ENCODE assay signal across 7 cellular contexts in genomic region chr19:18322318-18322758, GRCh38. TPM values are rescaled to one million over a fixed set of nuclear protein-coding genes. Genes with fewer than 3 reads are reported as not detected.
DNase-seq lines count a peak whose midpoint lies in the region; FAIRE-seq and TF ChIP-seq lines count a peak whose summit lies in the region.

No MANE protein-coding gene starts in this region.

- H3K36me3 Mint-ChIP-seq in type B pancreatic cell, result peaks cover 5% of the 10 kb centered on the region

- CTCF ChIA-PET in SK-N-SH (lab: Yijun Ruan, JAX), result interaction anchor here (0.6 to 4.3 kb wide), 24 partner anchors 10 to 390 kb away, joined by 3 to 123 read pairs (median 4); partner anchors contain the start of genes CCDC124, JUND and SSBP4

- DNase-seq in G401 (ENCODE audit: low spot score), result peak; percentile 30
- DNase-seq in HTR-8/SVneo (ENCODE audit: insufficient read length, low spot score), result peak; percentile 61
- DNase-seq in SK-N-SH, result peak; percentile 73
- DNase-seq in type B pancreatic cell (ENCODE audit: extremely low spot score, unreplicated experiment), result no peak
- DNase-seq in medulla oblongata (ENCODE audit: extremely low spot score), result no peak

- H3K4me1 Mint-ChIP-seq in type B pancreatic cell (ENCODE audit: unreplicated experiment), result peaks cover 38% of the 10 kb centered on the region

- H3K36me3 ChIP-seq in SK-N-SH (replicated peaks in 1 of 2; ENCODE audit: control insufficient read depth in 1 of 2, insufficient read depth in 2 of 2, low read length in 1 of 2), result no peaks in the 10 kb centered on the region
- H3K36me3 ChIP-seq in ectodermal cell (ENCODE audit: control insufficient read depth, insufficient read depth, low read length), result no peaks in the 10 kb centered on the region
- peaks cover 22% of the 10 kb centered on the region for H3K36me3 ChIP-seq in mesodermal cell (ENCODE audit: control insufficient read depth, insufficient read depth, low read length)

- H3K9me3 ChIP-seq in SK-N-SH (no peaks in the 10 kb centered on the region), ectodermal cell (ENCODE audit: control insufficient read depth, low read length) (no peaks in the 10 kb centered on the region), mesodermal cell (ENCODE audit: control insufficient read depth, low read length) (no peaks in the 10 kb centered on the region)

- peak overlapping the region; percentile 88 for H3K4me3 Mint-ChIP-seq in type B pancreatic cell

- peak; percentile 54 for TF ChIP-seq RAD21 in SK-N-SH (IDR thresholded peaks at IDR 0.05; ENCODE audit: low read length)

- H3K27ac Mint-ChIP-seq in type B pancreatic cell, result peak overlapping the region; percentile 96

- no peaks in the 10 kb centered on the region for H3K9me2 ChIP-seq in SK-N-SH

- in situ Hi-C loops in G401 (cut with HindIII; ENCODE audit: low sequenced_read_pairs), result no loop called here

- peak overlapping the region; percentile 88 for H3K4me2 ChIP-seq in SK-N-SH

- peak overlapping the region; percentile 76 to 87 for H3K27ac ChIP-seq in SK-N-SH (ENCODE audit: low read depth in 2 of 2, low read length in 1 of 2)
- peak overlapping the region; percentile 60 for H3K27ac ChIP-seq in ectodermal cell (ENCODE audit: insufficient read depth, low read depth, low read length, poor library complexity, severe bottlenecking)
- peak overlapping the region; percentile 86 for H3K27ac ChIP-seq in mesodermal cell (ENCODE audit: low read depth, low read length, severe bottlenecking)

- H3K4me3 ChIP-seq in SK-N-SH (ENCODE audit: low read depth in 2 of 2, low read length in 1 of 2), result peak overlapping the region; percentile 72 to 89
- H3K4me3 ChIP-seq in ectodermal cell (ENCODE audit: insufficient read depth, low read depth, low read length), result peak overlapping the region; percentile 87
- H3K4me3 ChIP-seq in mesodermal cell (ENCODE audit: extremely low read depth, insufficient read depth, low read length, poor library complexity, severe bottlenecking), result peak overlapping the region; percentile 68

- POLR2A ChIA-PET in SK-N-SH (lab: Yijun Ruan, JAX), result interaction anchor here (0.6 to 3.8 kb wide), 11 partner anchors 12 to 106 kb away, joined by 3 to 97 read pairs (median 5); partner anchors contain the start of genes IQCN and JUND

- WGBS in SK-N-SH (ENCODE audit: low lambda C conversion rate), result 6% methylated on average over 7 of the region's 7 CpGs
- WGBS in ectodermal cell, 2 experiments, result 6 to 8% methylated on average over 7 of the region's 7 CpGs
- 2 to 10% methylated on average over 6 to 7 of the region's 7 CpGs for WGBS in mesodermal cell (ENCODE audit: insufficient coverage in 2 of 2), 2 experiments

- H3K27me3 ChIP-seq in SK-N-SH (ENCODE audit: insufficient read depth) (no peaks in the 10 kb centered on the region), ectodermal cell (ENCODE audit: control insufficient read depth, insufficient read depth, low read length, poor library complexity, severe bottlenecking) (no peaks in the 10 kb centered on the region)

- H3K79me2 ChIP-seq in SK-N-SH (ENCODE audit: insufficient read depth), result peaks cover 55% of the 10 kb centered on the region

- H3F3A ChIP-seq in SK-N-SH (replicated peaks; ENCODE audit: insufficient read depth), result peaks cover 15% of the 10 kb centered on the region

- H3K4me1 ChIP-seq in SK-N-SH (ENCODE audit: control insufficient read depth in 1 of 2, insufficient read depth in 2 of 2, low read depth in 1 of 2, low read length in 1 of 2) (peaks cover 19 to 32% of the 10 kb centered on the region in 2 experiments; a peak in 3 of 4 replicates), ectodermal cell (ENCODE audit: control insufficient read depth, insufficient read depth, low read length) (peaks cover 17% of the 10 kb centered on the region), mesodermal cell (ENCODE audit: control insufficient read depth, insufficient read depth, low read length, poor library complexity, severe bottlenecking) (peaks cover 24% of the 10 kb centered on the region)

- H4K20me1 ChIP-seq in SK-N-SH (ENCODE audit: insufficient read depth), result no peaks in the 10 kb centered on the region

- peak overlapping the region; percentile 91 for H3K9ac ChIP-seq in SK-N-SH

- H3K9me3 Mint-ChIP-seq in type B pancreatic cell, result no peaks in the 10 kb centered on the region

- H3K27me3 Mint-ChIP-seq in type B pancreatic cell, result no peaks in the 10 kb centered on the region

- peak; percentile 33 for TF ChIP-seq CTCF in SK-N-SH (IDR thresholded peaks at IDR 0.05)
- no peak for TF ChIP-seq CTCF in type B pancreatic cell (conservative IDR thresholded peaks at IDR 0.05)

- H2AFZ ChIP-seq in SK-N-SH (ENCODE audit: low read depth), result peak overlapping the region; percentile 62; the same call in 1 of the 2 replicates

- TF ChIP-seq EP300 in SK-N-SH (IDR thresholded peaks at IDR 0.05; ENCODE audit: borderline replicate concordance in 1 of 2, low read depth in 1 of 2, low read length in 1 of 2), result no peak

- no peak for FAIRE-seq in HTR-8/SVneo (lab: Jason Lieb, UNC)

TF ChIP-seq in SK-N-SH, 30 proteins besides CTCF, POLR2A, EP300 and RAD21:
- TF ChIP-seq CHD2 (IDR thresholded peaks at IDR 0.05; ENCODE audit: low read length, partially characterized antibody) (no peak), SIN3A (IDR thresholded peaks at IDR 0.05; ENCODE audit: borderline replicate concordance, low read depth, low read length) (no peak), SMC3 (IDR thresholded peaks at IDR 0.05; ENCODE audit: low read depth, low read length) (peak; percentile 45; the same call in 1 of the 2 replicates)

RNA-seq across cellular contexts. Expression of gene LSM4, which starts 0.5 kb away (rescaled TPM):
- 539 and 749 TPM in 2 replicates for total RNA-seq in G401 (2014; rRNA removed; shearing (Covaris generic))
- polyA plus RNA-seq in SK-N-SH (2012; rRNA removed), result 235 and 277 TPM in 2 replicates
- 193 and 249 TPM in 2 replicates for polyA plus RNA-seq in SK-N-SH (2012; cell fraction: cytosol; rRNA removed)
- 104 and 192 TPM in 2 replicates for polyA plus RNA-seq in SK-N-SH (2012; cell fraction: nucleus; rRNA removed)
- 376 TPM for polyA plus RNA-seq in ectodermal cell (2013, experiment 1 of 4)
- 333 TPM for polyA plus RNA-seq in ectodermal cell (2013, experiment 2 of 4)
- polyA plus RNA-seq in ectodermal cell (2013, experiment 3 of 4), result 281 TPM
- 315 TPM for polyA plus RNA-seq in ectodermal cell (2013, experiment 4 of 4)
- polyA plus RNA-seq in mesodermal cell (2013, experiment 1 of 2), result 196 TPM
- polyA plus RNA-seq in mesodermal cell (2013, experiment 2 of 2), result 181 TPM
- total RNA-seq in type B pancreatic cell (ENCODE audit: low replicate concordance), result 196 and 223 TPM in 2 replicates

RNA-seq across cellular contexts. Expression of gene PGPEP1, which starts 18.1 kb away (rescaled TPM):
- 6.5 and 14.1 TPM in 2 replicates for total RNA-seq in G401 (2014; rRNA removed; shearing (Covaris generic))
- 13.8 and 13.9 TPM in 2 replicates for polyA plus RNA-seq in SK-N-SH (2012; rRNA removed)
- 6.6 and 6.9 TPM in 2 replicates for polyA plus RNA-seq in SK-N-SH (2012; cell fraction: cytosol; rRNA removed)
- polyA plus RNA-seq in SK-N-SH (2012; cell fraction: nucleus; rRNA removed), result 29.5 and 30.2 TPM in 2 replicates
- polyA plus RNA-seq in ectodermal cell (2013, experiment 1 of 4), result 4.6 TPM
- 7.8 TPM for polyA plus RNA-seq in ectodermal cell (2013, experiment 2 of 4)
- 4.3 TPM for polyA plus RNA-seq in ectodermal cell (2013, experiment 3 of 4)
- polyA plus RNA-seq in ectodermal cell (2013, experiment 4 of 4), result 3.7 TPM
- 12.9 TPM for polyA plus RNA-seq in mesodermal cell (2013, experiment 1 of 2)
- 9.9 TPM for polyA plus RNA-seq in mesodermal cell (2013, experiment 2 of 2)
- total RNA-seq in type B pancreatic cell (ENCODE audit: low replicate concordance), result 28.8 and 46.7 TPM in 2 replicates

RNA-seq across cellular contexts. Expression of gene JUND, which starts 40.9 kb away (rescaled TPM):
- 263 and 286 TPM in 2 replicates for total RNA-seq in G401 (2014; rRNA removed; shearing (Covaris generic))
- polyA plus RNA-seq in SK-N-SH (2012; rRNA removed), result 92.5 and 115 TPM in 2 replicates
- 55.4 and 101 TPM in 2 replicates for polyA plus RNA-seq in SK-N-SH (2012; cell fraction: cytosol; rRNA removed)
- polyA plus RNA-seq in SK-N-SH (2012; cell fraction: nucleus; rRNA removed), result 125 and 131 TPM in 2 replicates
- polyA plus RNA-seq in ectodermal cell (2013, experiment 1 of 4), result 85.6 TPM
- 88.4 TPM for polyA plus RNA-seq in ectodermal cell (2013, experiment 2 of 4)
- 108 TPM for polyA plus RNA-seq in ectodermal cell (2013, experiment 3 of 4)
- polyA plus RNA-seq in ectodermal cell (2013, experiment 4 of 4), result 123 TPM
- polyA plus RNA-seq in mesodermal cell (2013, experiment 1 of 2), result 239 TPM
- 198 TPM for polyA plus RNA-seq in mesodermal cell (2013, experiment 2 of 2)
- total RNA-seq in type B pancreatic cell (ENCODE audit: low replicate concordance), result 126 and 232 TPM in 2 replicates

RNA-seq across cellular contexts. Expression of gene IQCN, which starts 48.1 kb away (rescaled TPM):
- total RNA-seq in G401 (2014; rRNA removed; shearing (Covaris generic)), result 0.37 and 0.47 TPM in 2 replicates
- 1.9 and 2.5 TPM in 2 replicates for polyA plus RNA-seq in SK-N-SH (2012; rRNA removed)
- 0.19 and 0.41 TPM in 2 replicates for polyA plus RNA-seq in SK-N-SH (2012; cell fraction: cytosol; rRNA removed)
- polyA plus RNA-seq in SK-N-SH (2012; cell fraction: nucleus; rRNA removed), result 16.0 and 19.5 TPM in 2 replicates
- 2.6 TPM for polyA plus RNA-seq in ectodermal cell (2013, experiment 1 of 4)
- 3.3 TPM for polyA plus RNA-seq in ectodermal cell (2013, experiment 2 of 4)
- 1.8 TPM for polyA plus RNA-seq in ectodermal cell (2013, experiment 3 of 4)
- polyA plus RNA-seq in ectodermal cell (2013, experiment 4 of 4), result 2.1 TPM
- 1.3 TPM for polyA plus RNA-seq in mesodermal cell (2013, experiment 1 of 2)
- polyA plus RNA-seq in mesodermal cell (2013, experiment 2 of 2), result 1.4 TPM
- total RNA-seq in type B pancreatic cell (ENCODE audit: low replicate concordance), result 7.8 and 10.2 TPM in 2 replicates

Comparison
In these comparisons a context has a peak if more than half of its experiments do, and no peak if none do; other contexts are left out.
1. DNase-seq: peak in G401 (single experiment), HTR-8/SVneo (single experiment) and SK-N-SH (single experiment); none in type B pancreatic cell (single experiment) and medulla oblongata (single experiment).
2. Peak in every context shown above with its lines, with median percentiles within 50 percentile points of each other: H3K27ac ChIP-seq and H3K4me3 ChIP-seq.